11 cellular contexts compared by ENCODE assay signal in the genomic region with DNA sequence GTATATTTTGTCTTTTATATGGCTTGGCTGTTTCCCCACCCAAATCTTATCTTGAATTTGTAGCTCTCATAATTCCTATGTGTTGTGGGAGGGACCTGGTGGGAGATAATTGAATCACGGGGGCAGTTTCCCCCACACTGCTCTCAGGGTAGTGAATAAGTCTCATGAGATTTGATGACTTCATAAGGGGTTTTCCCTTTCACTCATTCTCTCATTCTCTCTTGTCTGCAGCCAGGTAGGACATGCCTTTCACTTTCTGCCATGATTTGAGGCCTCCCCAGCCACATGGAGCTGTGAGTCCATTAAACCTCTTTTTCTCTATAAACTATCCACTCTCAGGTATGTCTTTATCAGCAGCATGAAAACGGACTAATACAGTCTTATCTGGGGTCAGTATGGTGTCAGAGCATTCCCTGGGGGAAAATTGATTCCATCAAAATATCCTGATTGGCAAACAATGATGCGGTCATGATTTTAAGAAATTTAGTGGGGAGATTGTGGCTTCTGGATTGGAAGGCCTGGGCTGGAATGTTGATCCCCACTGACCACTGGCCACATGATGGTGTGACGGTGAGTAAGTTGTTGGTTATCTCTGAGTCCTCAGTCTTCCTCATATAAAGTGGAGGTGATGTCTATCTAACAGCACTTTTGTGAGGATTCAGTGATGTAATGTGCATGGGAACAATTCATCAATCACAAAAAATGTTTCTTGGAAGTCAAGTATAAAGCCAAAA. TPM values are rescaled to one million over a fixed set of nuclear protein-coding genes. Genes with fewer than 3 reads are reported as not detected.
A peak's percentile ranks its signal among the peaks of the same experiment; 100 is the strongest.
DNase-seq lines count a peak whose midpoint lies in the region; ATAC-seq and TF ChIP-seq lines count a peak whose summit lies in the region.
"Had no signal": no experiment of that assay in that cellular context is flagged by ENCODE, and none has a peak within 500 bp of the region (broad histone marks: within the 10 kb centered on the region; RNA-seq: fewer than 3 reads in every experiment).

No MANE protein-coding gene starts in this region.

- intact Hi-C loops in activated CD4-positive, alpha-beta T cell treated with anti-CD3 and anti-CD28 coated beads for 36 hours (cut with DNase I, micrococcal nuclease): loop anchor here (1.0 kb wide), 2 partner anchors 23 to 27 kb away; a partner anchor contains a TSS
- intact Hi-C loops in Right ventricle myocardium inferior (cut with DNase I) (no loop called here), upper lobe of right lung (cut with DNase I) (no loop called here)

- TF ChIP-seq CTCF in upper lobe of right lung (IDR thresholded peaks at IDR 0.05): no peak

- peaks cover 4% of the 10 kb centered on the region for H3K27me3 Mint-ChIP-seq in activated CD4-positive, alpha-beta T cell treated with anti-CD3 and anti-CD28 coated beads for 36 hours
- no peaks in the 10 kb centered on the region for H3K27me3 Mint-ChIP-seq in activated CD4-positive, alpha-beta T cell treated with anti-CD3 and anti-CD28 coated beads, Interleukin-2, amount 10 ng/mL, durations not matched to agents 7 days and 5 days
- H3K27me3 Mint-ChIP-seq in activated T-cell treated with anti-CD3 and anti-CD28 coated beads, Interleukin-2, amount 50 U/mL, for 72 hours (ENCODE audit: low read depth): peaks cover 7% of the 10 kb centered on the region

- peak; percentile 66 for DNase-seq in activated CD4-positive, alpha-beta T cell treated with anti-CD3 and anti-CD28 coated beads for 36 hours
- no peak for DNase-seq in activated CD4-positive, alpha-beta T cell treated with anti-CD3 and anti-CD28 coated beads, Interleukin-2, amount 10 ng/mL, durations not matched to agents 7 days and 5 days
- DNase-seq in activated T-cell treated with anti-CD3 and anti-CD28 coated beads, Interleukin-2, amount 50 U/mL, for 72 hours: peak; percentile 33 to 66
- DNase-seq in stimulated activated CD4-positive, alpha-beta T cell treated with anti-CD3 and anti-CD28 coated beads, Interleukin-4, amount 100 ng/mL, for 24 hours: peak; percentile 56
- DNase-seq in Right ventricle myocardium inferior (ENCODE audit: missing footprints) (no peak), NCI-H1092 treated with DMSO at 0.1 percent for 48 hours (lab: John Stamatoyannopoulos, UW) (no peak), upper lobe of right lung (no peak)
- DNase-seq: NCI-H774, tibial artery had no signal

- H3K4me1 ChIP-seq in upper lobe of right lung: no peaks in the 10 kb centered on the region
- H3K4me1 ChIP-seq: A549, tibial artery had no signal

- H3K4me1 Mint-ChIP-seq in activated CD4-positive, alpha-beta T cell treated with anti-CD3 and anti-CD28 coated beads for 36 hours: peaks cover 40% of the 10 kb centered on the region
- H3K4me1 Mint-ChIP-seq in activated CD4-positive, alpha-beta T cell treated with anti-CD3 and anti-CD28 coated beads, Interleukin-2, amount 10 ng/mL, durations not matched to agents 7 days and 5 days: peaks cover 14% of the 10 kb centered on the region
- peaks cover 49% of the 10 kb centered on the region for H3K4me1 Mint-ChIP-seq in activated T-cell treated with anti-CD3 and anti-CD28 coated beads, Interleukin-2, amount 50 U/mL, for 72 hours (ENCODE audit: low read depth)

- H3K36me3 Mint-ChIP-seq in activated CD4-positive, alpha-beta T cell treated with anti-CD3 and anti-CD28 coated beads for 36 hours (ENCODE audit: low read depth): peaks cover 2% of the 10 kb centered on the region
- H3K36me3 Mint-ChIP-seq in activated CD4-positive, alpha-beta T cell treated with anti-CD3 and anti-CD28 coated beads, Interleukin-2, amount 10 ng/mL, durations not matched to agents 7 days and 5 days (ENCODE audit: low read depth): no peaks in the 10 kb centered on the region
- H3K36me3 Mint-ChIP-seq in activated T-cell treated with anti-CD3 and anti-CD28 coated beads, Interleukin-2, amount 50 U/mL, for 72 hours (ENCODE audit: insufficient read depth in 2 of 2): peaks cover 10 to 14% of the 10 kb centered on the region in 2 donors

- H3K36me3 ChIP-seq in upper lobe of right lung: no peaks in the 10 kb centered on the region
- H3K36me3 ChIP-seq: tibial artery had no signal

- H3K9me3 Mint-ChIP-seq in activated CD4-positive, alpha-beta T cell treated with anti-CD3 and anti-CD28 coated beads for 36 hours (ENCODE audit: low read depth): peaks cover 4% of the 10 kb centered on the region
- H3K9me3 Mint-ChIP-seq in activated CD4-positive, alpha-beta T cell treated with anti-CD3 and anti-CD28 coated beads, Interleukin-2, amount 10 ng/mL, durations not matched to agents 7 days and 5 days: peaks cover 1% of the 10 kb centered on the region
- H3K9me3 Mint-ChIP-seq in activated T-cell treated with anti-CD3 and anti-CD28 coated beads, Interleukin-2, amount 50 U/mL, for 72 hours: peaks cover 4 to 7% of the 10 kb centered on the region in 2 donors

- CTCF ChIA-PET in activated CD4-positive, alpha-beta T cell treated with anti-CD3 and anti-CD28 coated beads for 36 hours (lab: Charles Lee): interaction anchor here (0.8 to 2.8 kb wide), 3 partner anchors 34 to 125 kb away, joined by 4 to 10 read pairs (median 4); no protein-coding TSS in a partner anchor
- CTCF ChIA-PET in activated CD4-positive, alpha-beta T cell treated with anti-CD3 and anti-CD28 coated beads, Interleukin-2, amount 10 ng/mL, durations not matched to agents 7 days and 5 days (lab: Charles Lee): no interaction called here

- no peak overlapping the region for H3K4me3 Mint-ChIP-seq in activated CD4-positive, alpha-beta T cell treated with anti-CD3 and anti-CD28 coated beads for 36 hours
- H3K4me3 Mint-ChIP-seq in activated CD4-positive, alpha-beta T cell treated with anti-CD3 and anti-CD28 coated beads, Interleukin-2, amount 10 ng/mL, durations not matched to agents 7 days and 5 days: no peak overlapping the region
- H3K4me3 Mint-ChIP-seq in activated T-cell treated with anti-CD3 and anti-CD28 coated beads, Interleukin-2, amount 50 U/mL, for 72 hours: peak overlapping the region in 1 of 2 donors; percentile 36

- peak overlapping the region; percentile 72 for H3K27ac Mint-ChIP-seq in activated CD4-positive, alpha-beta T cell treated with anti-CD3 and anti-CD28 coated beads for 36 hours
- no peak overlapping the region for H3K27ac Mint-ChIP-seq in activated CD4-positive, alpha-beta T cell treated with anti-CD3 and anti-CD28 coated beads, Interleukin-2, amount 10 ng/mL, durations not matched to agents 7 days and 5 days
- no peak overlapping the region for H3K27ac Mint-ChIP-seq in activated T-cell treated with anti-CD3 and anti-CD28 coated beads, Interleukin-2, amount 50 U/mL, for 72 hours

- no peaks in the 10 kb centered on the region for H3K27me3 ChIP-seq in upper lobe of right lung
- H3K27me3 ChIP-seq: tibial artery had no signal

- H3K27ac ChIP-seq in upper lobe of right lung: no peak overlapping the region
- H3K27ac ChIP-seq: A549, tibial artery had no signal

- peak; percentile 77 for ATAC-seq in activated CD4-positive, alpha-beta T cell treated with anti-CD3 and anti-CD28 coated beads for 36 hours
- ATAC-seq in HG02885 (IDR thresholded peaks at IDR 0.05; ENCODE audit: poor library complexity, unreplicated experiment) (peak; percentile 81), Right ventricle myocardium inferior (no peak), upper lobe of right lung (no peak)
- peak; percentile 77 to 85 for ATAC-seq in activated T-cell treated with anti-CD3 and anti-CD28 coated beads, Interleukin-2, amount 50 U/mL, for 72 hours (replicated peaks in 1 of 2)
- ATAC-seq: A549 had no signal

- POLR2A ChIA-PET in activated CD4-positive, alpha-beta T cell treated with anti-CD3 and anti-CD28 coated beads for 36 hours (lab: Charles Lee): interaction anchor here (0.6 kb wide), 1 partner anchor 15 kb away, joined by 3 read pairs; no protein-coding TSS in a partner anchor
- POLR2A ChIA-PET in activated CD4-positive, alpha-beta T cell treated with anti-CD3 and anti-CD28 coated beads, Interleukin-2, amount 10 ng/mL, durations not matched to agents 7 days and 5 days (lab: Charles Lee): no interaction called here

- H3K4me3 ChIP-seq in upper lobe of right lung: no peak overlapping the region
- H3K4me3 ChIP-seq: A549, tibial artery had no signal

- H3K9me3 ChIP-seq in upper lobe of right lung: no peaks in the 10 kb centered on the region
- H3K9me3 ChIP-seq: A549, tibial artery had no signal

RNA-seq across cellular contexts. Expression of a gene that starts 27.5 kb away (rescaled TPM):
- 10 to 100 TPM; 65.1 to 91.8 TPM for total RNA-seq in activated CD4-positive, alpha-beta T cell treated with anti-CD3 and anti-CD28 coated beads for 36 hours
- total RNA-seq in activated CD4-positive, alpha-beta T cell treated with anti-CD3 and anti-CD28 coated beads, Interleukin-2, amount 10 ng/mL, durations not matched to agents 7 days and 5 days: 100 to 1,000 TPM; 101 to 111 TPM
- 100 to 1,000 TPM; 139 to 142 TPM for total RNA-seq in activated T-cell treated with anti-CD3 and anti-CD28 coated beads, Interleukin-2, amount 50 U/mL, for 72 hours
- total RNA-seq in Right ventricle myocardium inferior (48.6 TPM), upper lobe of right lung (134 TPM)

Comparison
In these comparisons a context has a peak if more than half of its experiments do, and no peak if none do; other contexts are left out.
1. DNase-seq: peak in activated CD4-positive, alpha-beta T cell treated with anti-CD3 and anti-CD28 coated beads for 36 hours (single experiment), activated T-cell treated with anti-CD3 and anti-CD28 coated beads, Interleukin-2, amount 50 U/mL, for 72 hours (2 of 2) and stimulated activated CD4-positive, alpha-beta T cell treated with anti-CD3 and anti-CD28 coated beads, Interleukin-4, amount 100 ng/mL, for 24 hours (single experiment); none in activated CD4-positive, alpha-beta T cell treated with anti-CD3 and anti-CD28 coated beads, Interleukin-2, amount 10 ng/mL, durations not matched to agents 7 days and 5 days (single experiment), Right ventricle myocardium inferior (single experiment), NCI-H1092 treated with DMSO at 0.1 percent for 48 hours (single experiment) and upper lobe of right lung (single experiment).
2. ATAC-seq: peak in activated CD4-positive, alpha-beta T cell treated with anti-CD3 and anti-CD28 coated beads for 36 hours (single experiment), HG02885 (single experiment) and activated T-cell treated with anti-CD3 and anti-CD28 coated beads, Interleukin-2, amount 50 U/mL, for 72 hours (2 of 2); none in Right ventricle myocardium inferior (single experiment) and upper lobe of right lung (single experiment).
3. intact Hi-C loops: an anchor here in activated CD4-positive, alpha-beta T cell treated with anti-CD3 and anti-CD28 coated beads for 36 hours (1.0 kb wide); none called in Right ventricle myocardium inferior and upper lobe of right lung.